ENCODE assay signal across 15 cellular contexts in genomic region chr2:217712431-217712830, GRCh38.
DNase-seq lines count a peak whose midpoint lies in the region; ATAC-seq, FAIRE-seq and TF ChIP-seq lines count a peak whose summit lies in the region.
"Had no signal": no experiment of that assay in that cellular context is flagged by ENCODE, and none has a peak within 500 bp of the region (broad histone marks: within the 10 kb centered on the region; RNA-seq: fewer than 3 reads in every experiment).

No MANE protein-coding gene starts in this region.

- peak overlapping the region; percentile 22 for H3K18ac ChIP-seq in neuronal stem cell (ENCODE audit: low read length)

- H3K27me3 ChIP-seq in endodermal cell (ENCODE audit: control insufficient read depth, insufficient read depth, low read length, poor library complexity, severe bottlenecking) = no peaks in the 10 kb centered on the region
- H3K27me3 ChIP-seq in neuronal stem cell (ENCODE audit: control insufficient read depth in 3 of 3, insufficient read depth in 3 of 3, low read depth in 1 of 3, low read length in 3 of 3) = peaks cover 0 to under 1% (median 0%) of the 10 kb centered on the region in 3 experiments

- no peak overlapping the region for H3K27ac Mint-ChIP-seq in endodermal cell
- H3K27ac Mint-ChIP-seq: CD4-positive, CD25-positive, alpha-beta regulatory T cell; H9 had no signal

- H2BK15ac ChIP-seq in neuronal stem cell (ENCODE audit: low read length) = peak overlapping the region; percentile 86

- no peak overlapping the region for H3K27ac ChIP-seq in endodermal cell (ENCODE audit: low read depth, low read length)
- no peak overlapping the region for H3K27ac ChIP-seq in neuronal stem cell (replicated peaks; ENCODE audit: low read length)
- H3K27ac ChIP-seq: 22Rv1; BLaER1 treated with 17β-estradiol and CSF1 and Interleukin-3, amounts not matched to agents 10 nM and 100 nM had no signal

- H3K79me1 ChIP-seq in neuronal stem cell (ENCODE audit: low read depth, low read length) = no peaks in the 10 kb centered on the region

- no peaks in the 10 kb centered on the region for H3K36me3 ChIP-seq in endodermal cell (ENCODE audit: control insufficient read depth, insufficient read depth, low read length)
- no peaks in the 10 kb centered on the region for H3K36me3 ChIP-seq in neuronal stem cell (replicated peaks in 1 of 2; ENCODE audit: control insufficient read depth in 2 of 2, insufficient read depth in 2 of 2, low read length in 2 of 2)
- H3K36me3 ChIP-seq: BLaER1 treated with 17β-estradiol and CSF1 and Interleukin-3, amounts not matched to agents 10 nM and 100 nM had no signal

- peaks cover 18% of the 10 kb centered on the region for H3K4me1 ChIP-seq in endodermal cell (ENCODE audit: control insufficient read depth, insufficient read depth, low read length)
- H3K4me1 ChIP-seq in neuronal stem cell (ENCODE audit: control insufficient read depth in 2 of 2, insufficient read depth in 1 of 2, low read depth in 1 of 2, low read length in 2 of 2) = peaks cover 13 to 23% of the 10 kb centered on the region in 2 donors

- H3K4me2 ChIP-seq in neuronal stem cell (ENCODE audit: insufficient read depth, low read length, poor library complexity, severe bottlenecking) = no peak overlapping the region
- H3K4me2 ChIP-seq: BLaER1 treated with 17β-estradiol and CSF1 and Interleukin-3, amounts not matched to agents 10 nM and 100 nM had no signal

- no peak overlapping the region for H2AK5ac ChIP-seq in neuronal stem cell (ENCODE audit: low read depth, low read length)

- DNase-seq in cardiac septum (ENCODE audit: low spot score) (peak; percentile 63), left cardiac atrium (no peak), endodermal cell (peak; percentile 43), neuronal stem cell (ENCODE audit: low spot score) (no peak), GM12892 (ENCODE audit: insufficient read length) (no peak)
- DNase-seq: AML-193; CD4-positive, CD25-positive, alpha-beta regulatory T cell; DMS 273 treated with DMSO at 0.1 percent for 48 hours; GOT3; H9 had no signal

- H2BK120ac ChIP-seq in neuronal stem cell (ENCODE audit: low read depth, low read length) = no peak overlapping the region

- peaks cover 27% of the 10 kb centered on the region for H3K4me1 Mint-ChIP-seq in endodermal cell
- H3K4me1 Mint-ChIP-seq: CD4-positive, CD25-positive, alpha-beta regulatory T cell had no signal

- H3K9me3 ChIP-seq in endodermal cell (ENCODE audit: control insufficient read depth, low read length) = no peaks in the 10 kb centered on the region
- H3K9me3 ChIP-seq in neuronal stem cell (replicated peaks in 1 of 2; ENCODE audit: control insufficient read depth in 2 of 2, insufficient read depth in 1 of 2, low read depth in 1 of 2, low read length in 2 of 2) = no peaks in the 10 kb centered on the region

- H3K23ac ChIP-seq in neuronal stem cell (ENCODE audit: low read depth, low read length, poor library complexity) = no peak overlapping the region

- no peak overlapping the region for H3K9ac ChIP-seq in endodermal cell (ENCODE audit: extremely low read depth, low read length, poor library complexity, severe bottlenecking)
- no peak overlapping the region for H3K9ac ChIP-seq in neuronal stem cell (ENCODE audit: low read depth, low read length, poor library complexity)
- H3K9ac ChIP-seq: BLaER1 treated with 17β-estradiol and CSF1 and Interleukin-3, amounts not matched to agents 10 nM and 100 nM had no signal

- H2BK12ac ChIP-seq in neuronal stem cell (ENCODE audit: low read length) = no peak overlapping the region

- FAIRE-seq in GM12892 (lab: Jason Lieb, UNC) = no peak
- FAIRE-seq: GM12878 had no signal

- H2AFZ ChIP-seq in neuronal stem cell (ENCODE audit: low read length) = no peak overlapping the region

- no peak for TF ChIP-seq CTCF in endodermal cell (conservative IDR thresholded peaks at IDR 0.05)

- H3K4me3 ChIP-seq in endodermal cell (ENCODE audit: low read length) (no peak overlapping the region), neuronal stem cell (ENCODE audit: low read length in 2 of 2) (no peak overlapping the region)
- H3K4me3 ChIP-seq: BLaER1 treated with 17β-estradiol and CSF1 and Interleukin-3, amounts not matched to agents 10 nM and 100 nM; GM12878 had no signal

- H3K36me3 Mint-ChIP-seq in endodermal cell (ENCODE audit: low read depth) = no peaks in the 10 kb centered on the region
- H3K36me3 Mint-ChIP-seq: CD4-positive, CD25-positive, alpha-beta regulatory T cell had no signal

- intact Hi-C loops in cardiac septum (cut with DNase I) (loop anchor here (5.0 kb wide), 5 partner anchors 60 to 1195 kb away; partner anchors contain the start of gene IGFBP5), left cardiac atrium (cut with DNase I) (loop anchor here (2.0 to 10.0 kb wide), 6 partner anchors 58 to 1035 kb away; partner anchors contain the start of gene IGFBP5 (in 2 of the 2))

- no peak overlapping the region for H3K4me3 Mint-ChIP-seq in endodermal cell
- H3K4me3 Mint-ChIP-seq: CD4-positive, CD25-positive, alpha-beta regulatory T cell; H9 had no signal

- H3K27me3 Mint-ChIP-seq in endodermal cell (ENCODE audit: insufficient read depth) = peaks cover 19% of the 10 kb centered on the region
- H3K27me3 Mint-ChIP-seq: CD4-positive, CD25-positive, alpha-beta regulatory T cell had no signal

- H3K14ac ChIP-seq in neuronal stem cell (ENCODE audit: low read length) = no peak overlapping the region

- 94 to 95% methylated on average over 4 to 7 of the region's 7 CpGs for WGBS in endodermal cell (ENCODE audit: insufficient coverage in 1 of 2, insufficient read length in 1 of 2), 2 experiments
- no CpG with 5 or more reads among the region's 7 CpGs for WGBS in neuronal stem cell (ENCODE audit: extremely low coverage in 2 of 2, insufficient read length in 2 of 2, insufficient replicate concordance in 1 of 2), 2 donors

- TF ChIP-seq POLR2A in GM12892 (IDR thresholded peaks at IDR 0.05; ENCODE audit: low read depth, low read length) = no peak

- no peaks in the 10 kb centered on the region for H3K9me3 Mint-ChIP-seq in endodermal cell
- H3K9me3 Mint-ChIP-seq: CD4-positive, CD25-positive, alpha-beta regulatory T cell; H9 had no signal

- no peak overlapping the region for H4K91ac ChIP-seq in neuronal stem cell (ENCODE audit: low read depth, low read length, poor library complexity)

- no peak overlapping the region for H4K8ac ChIP-seq in neuronal stem cell (ENCODE audit: low read depth, low read length)

- ATAC-seq in left cardiac atrium (no peak), GM21786 (IDR thresholded peaks at IDR 0.05; ENCODE audit: unreplicated experiment) (no peak), HG03442 (IDR thresholded peaks at IDR 0.05; ENCODE audit: unreplicated experiment) (no peak)
- ATAC-seq: GM12878 had no signal

- no peak overlapping the region for H2BK5ac ChIP-seq in neuronal stem cell (ENCODE audit: low read length)

- H3K4ac ChIP-seq in neuronal stem cell (ENCODE audit: low read length) = no peak overlapping the region

Comparison
In these comparisons a context has a peak if more than half of its experiments do, and no peak if none do; other contexts are left out.
1. DNase-seq: peak in cardiac septum (single experiment) and endodermal cell (single experiment); none in left cardiac atrium (single experiment), neuronal stem cell (single experiment) and GM12892 (single experiment).